8 cellular contexts compared by ENCODE assay signal in the genomic region with DNA sequence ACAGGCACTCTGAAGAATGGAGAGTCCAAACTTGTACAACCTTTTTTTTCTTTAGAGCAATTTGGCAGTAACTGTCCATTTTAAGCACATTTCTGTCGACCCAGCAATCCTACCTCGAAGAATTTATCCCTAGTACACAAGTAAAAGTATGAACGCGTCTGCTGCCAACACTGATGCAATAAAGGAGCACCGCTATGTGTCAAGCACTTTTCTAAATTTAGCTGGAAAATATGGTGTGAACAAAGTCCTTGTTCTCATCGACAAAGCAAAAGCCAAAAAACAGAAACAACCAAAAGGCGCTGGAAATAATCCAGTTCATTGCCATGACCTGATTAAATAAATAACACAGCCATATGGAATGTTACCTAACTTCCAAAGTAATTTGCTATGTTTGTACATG. TPM values are rescaled to one million over a fixed set of nuclear protein-coding genes. Genes with fewer than 3 reads are reported as not detected.
DNase-seq lines count a peak whose midpoint lies in the region; ATAC-seq and TF ChIP-seq lines count a peak whose summit lies in the region.

No MANE protein-coding gene starts in this region.

- no peaks in the 10 kb centered on the region for H3K9me2 ChIP-seq in HCT116 (ENCODE audit: insufficient read depth)

- peak overlapping the region; percentile 60 to 77 for H3K4me3 ChIP-seq in HCT116 (replicated peaks in 1 of 2; ENCODE audit: low read depth in 1 of 2, low read length in 2 of 2)
- H3K4me3 ChIP-seq in WERI-Rb-1 (ENCODE audit: low read depth, low read length) = peak overlapping the region; percentile 91
- peak overlapping the region; percentile 77 to 100 (median 90) for H3K4me3 ChIP-seq in heart right ventricle
- H3K4me3 ChIP-seq in smooth muscle cell = peak overlapping the region; percentile 95

- H3K4me1 ChIP-seq in HCT116 (ENCODE audit: control insufficient read depth in 1 of 2, insufficient read depth in 2 of 2, low read length in 2 of 2) (peaks cover 14 to 19% of the 10 kb centered on the region in 2 experiments), heart right ventricle (peaks cover 9 to 60% (median 45%) of the 10 kb centered on the region in 9 donors), smooth muscle cell (ENCODE audit: low read depth) (peaks cover 27% of the 10 kb centered on the region)

- H3K4me2 ChIP-seq in HCT116 (ENCODE audit: low read length) = peak overlapping the region; percentile 82
- peak overlapping the region; percentile 95 for H3K4me2 ChIP-seq in smooth muscle cell

- intact Hi-C loops in HCT116 (cut with micrococcal nuclease) (no loop called here), heart right ventricle (cut with DNase I) (loop anchor here in 1 of 10 donors (5.0 kb wide), 1 partner anchor 165 kb away; no protein-coding TSS in a partner anchor)

- WGBS in heart right ventricle, 2 donors = 14 to 15% methylated on average over 7 of the region's 7 CpGs
- WGBS in smooth muscle cell (ENCODE audit: low lambda C conversion rate) = 28% methylated on average over 7 of the region's 7 CpGs

- no TSS peak for BruUV-seq in HCT116 (replicated peaks; lab: Mats Ljungman, UMichigan)

- DNase-seq in HCT116 (ENCODE audit: low read depth, low spot score) (no peak), WERI-Rb-1 (no peak), heart right ventricle (peak in 1 of 2 donors; percentile 16), smooth muscle cell (lab: John Stamatoyannopoulos, UW; ENCODE audit: unreplicated experiment) (no peak), NCI-H510A (lab: John Stamatoyannopoulos, UW) (no peak), NCI-H526 (lab: John Stamatoyannopoulos, UW) (no peak)

- peak overlapping the region; percentile 96 for H3K9ac ChIP-seq in HCT116 (ENCODE audit: low read length)
- peak overlapping the region; percentile 99 for H3K9ac ChIP-seq in smooth muscle cell (ENCODE audit: low read depth)

- no peak for TF ChIP-seq POLR2A in HCT116 (IDR thresholded peaks at IDR 0.05; ENCODE audit: borderline replicate concordance, extremely low read depth, insufficient read depth, insufficient read length)

- H3K79me2 ChIP-seq in HCT116 (ENCODE audit: insufficient read depth, low read length) = peaks cover 92% of the 10 kb centered on the region
- H3K79me2 ChIP-seq in smooth muscle cell (ENCODE audit: low read depth) = peaks cover 83% of the 10 kb centered on the region

- no peak for ATAC-seq in HCT116
- peak in 3 of 8 donors; percentile 38 to 43 (median 41) for ATAC-seq in heart right ventricle
- ATAC-seq in HG03175 (IDR thresholded peaks at IDR 0.05; ENCODE audit: unreplicated experiment) = no peak
- ATAC-seq in HG03342 (IDR thresholded peaks at IDR 0.05; ENCODE audit: unreplicated experiment) = no peak

- no peak for TF ChIP-seq RAD21 in HCT116 (IDR thresholded peaks at IDR 0.05; ENCODE audit: low read depth)

- H3K27me3 ChIP-seq in HCT116 (ENCODE audit: insufficient read depth, low read length) = no peaks in the 10 kb centered on the region
- H3K27me3 ChIP-seq in WERI-Rb-1 (ENCODE audit: insufficient read depth, low read depth, severe bottlenecking) = no peaks in the 10 kb centered on the region
- no peaks in the 10 kb centered on the region for H3K27me3 ChIP-seq in heart right ventricle
- H3K27me3 ChIP-seq in smooth muscle cell (ENCODE audit: low read depth) = no peaks in the 10 kb centered on the region

- H3F3A ChIP-seq in smooth muscle cell (ENCODE audit: low read depth) = no peaks in the 10 kb centered on the region

- H4K20me1 ChIP-seq in HCT116 (ENCODE audit: insufficient read depth) = peaks cover 30% of the 10 kb centered on the region; the same call in 1 of the 2 replicates
- H4K20me1 ChIP-seq in smooth muscle cell (ENCODE audit: low read depth) = peaks cover 66% of the 10 kb centered on the region

- H3K27ac ChIP-seq in HCT116 (ENCODE audit: low read depth, low read length) (no peak overlapping the region), WERI-Rb-1 (no peak overlapping the region), heart right ventricle (peak overlapping the region in 8 of 10 donors; percentile 83 to 97 (median 93)), smooth muscle cell (ENCODE audit: low read depth) (peak overlapping the region; percentile 95)

- POLR2A ChIA-PET in HCT116 (lab: Charles Lee) = interaction anchor here (1.7 to 2.3 kb wide), 3 partner anchors 26 to 163 kb away, joined by 4 to 9 read pairs (median 7); partner anchors contain the start of genes ADNP and BCAS4

- H3K36me3 ChIP-seq in HCT116 (ENCODE audit: control insufficient read depth in 1 of 2, insufficient read depth in 2 of 2, low read length in 2 of 2) (peaks cover 8 to 28% of the 10 kb centered on the region in 2 experiments; a peak in 3 of 4 replicates), WERI-Rb-1 (peaks cover 38% of the 10 kb centered on the region), heart right ventricle (peaks cover 0 to 47% (median 14%) of the 10 kb centered on the region in 9 donors), smooth muscle cell (ENCODE audit: low read depth) (peaks cover 15% of the 10 kb centered on the region)

- RAD21 ChIA-PET in HCT116 (lab: Charles Lee; ENCODE audit: low non-redundant PET in 1 of 2, low total read pairs in 2 of 2, uncharacterized antibody in 2 of 2, unreplicated experiment in 2 of 2) = no interaction called here

- H2AFZ ChIP-seq in HCT116 (ENCODE audit: low read depth, low read length, poor library complexity, severe bottlenecking) (no peak overlapping the region), smooth muscle cell (ENCODE audit: low read depth) (no peak overlapping the region)

- H3K9me3 ChIP-seq in HCT116 (ENCODE audit: control insufficient read depth in 1 of 2, insufficient read depth in 1 of 2, low read depth in 1 of 2, low read length in 2 of 2) (no peaks in the 10 kb centered on the region), WERI-Rb-1 (ENCODE audit: severe bottlenecking) (no peaks in the 10 kb centered on the region), heart right ventricle (peaks cover 0 to 2% (median 0%) of the 10 kb centered on the region in 11 donors), smooth muscle cell (replicated peaks; ENCODE audit: low read depth) (no peaks in the 10 kb centered on the region)

- CTCF ChIA-PET in HCT116 (lab: Charles Lee) = interaction anchor here (1.9 kb wide), 1 partner anchor 30 kb away, joined by 6 read pairs; no protein-coding TSS in a partner anchor

- no peak for TF ChIP-seq CTCF in HCT116 (IDR thresholded peaks at IDR 0.05 in 2 of 3, conservative IDR thresholded peaks at IDR 0.05 in 1 of 3; ENCODE audit: borderline replicate concordance in 1 of 3, insufficient read depth in 1 of 3, low read depth in 2 of 3, low read length in 2 of 3)
- TF ChIP-seq CTCF in WERI-Rb-1 (IDR thresholded peaks at IDR 0.05; ENCODE audit: low read depth, low read length) = no peak
- no peak for TF ChIP-seq CTCF in heart right ventricle (IDR thresholded peaks at IDR 0.05)
- TF ChIP-seq CTCF in smooth muscle cell (IDR thresholded peaks at IDR 0.05; ENCODE audit: borderline replicate concordance, insufficient read depth, poor library complexity, severe bottlenecking) = no peak

TF ChIP-seq in HCT116, 20 proteins besides CTCF, POLR2A, EP300 and RAD21 (continues in another document):
- no peak for TF ChIP-seq JUND (IDR thresholded peaks at IDR 0.05)
- no peak for TF ChIP-seq SP1 (IDR thresholded peaks at IDR 0.05; ENCODE audit: low read depth)
- TF ChIP-seq, protein P1, sequence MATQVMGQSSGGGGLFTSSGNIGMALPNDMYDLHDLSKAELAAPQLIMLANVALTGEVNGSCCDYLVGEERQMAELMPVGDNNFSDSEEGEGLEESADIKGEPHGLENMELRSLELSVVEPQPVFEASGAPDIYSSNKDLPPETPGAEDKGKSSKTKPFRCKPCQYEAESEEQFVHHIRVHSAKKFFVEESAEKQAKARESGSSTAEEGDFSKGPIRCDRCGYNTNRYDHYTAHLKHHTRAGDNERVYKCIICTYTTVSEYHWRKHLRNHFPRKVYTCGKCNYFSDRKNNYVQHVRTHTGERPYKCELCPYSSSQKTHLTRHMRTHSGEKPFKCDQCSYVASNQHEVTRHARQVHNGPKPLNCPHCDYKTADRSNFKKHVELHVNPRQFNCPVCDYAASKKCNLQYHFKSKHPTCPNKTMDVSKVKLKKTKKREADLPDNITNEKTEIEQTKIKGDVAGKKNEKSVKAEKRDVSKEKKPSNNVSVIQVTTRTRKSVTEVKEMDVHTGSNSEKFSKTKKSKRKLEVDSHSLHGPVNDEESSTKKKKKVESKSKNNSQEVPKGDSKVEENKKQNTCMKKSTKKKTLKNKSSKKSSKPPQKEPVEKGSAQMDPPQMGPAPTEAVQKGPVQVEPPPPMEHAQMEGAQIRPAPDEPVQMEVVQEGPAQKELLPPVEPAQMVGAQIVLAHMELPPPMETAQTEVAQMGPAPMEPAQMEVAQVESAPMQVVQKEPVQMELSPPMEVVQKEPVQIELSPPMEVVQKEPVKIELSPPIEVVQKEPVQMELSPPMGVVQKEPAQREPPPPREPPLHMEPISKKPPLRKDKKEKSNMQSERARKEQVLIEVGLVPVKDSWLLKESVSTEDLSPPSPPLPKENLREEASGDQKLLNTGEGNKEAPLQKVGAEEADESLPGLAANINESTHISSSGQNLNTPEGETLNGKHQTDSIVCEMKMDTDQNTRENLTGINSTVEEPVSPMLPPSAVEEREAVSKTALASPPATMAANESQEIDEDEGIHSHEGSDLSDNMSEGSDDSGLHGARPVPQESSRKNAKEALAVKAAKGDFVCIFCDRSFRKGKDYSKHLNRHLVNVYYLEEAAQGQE (IDR thresholded peaks at IDR 0.05; ENCODE audit: low read depth) = no peak
- TF ChIP-seq EGR1 (IDR thresholded peaks at IDR 0.05; ENCODE audit: low read depth) = no peak
- no peak for TF ChIP-seq SRF (IDR thresholded peaks at IDR 0.05; ENCODE audit: low read depth)
- TF ChIP-seq EZH2phosphoT487 (IDR thresholded peaks at IDR 0.05; ENCODE audit: borderline replicate concordance) = no peak
- no peak for TF ChIP-seq YY1 (IDR thresholded peaks at IDR 0.05; ENCODE audit: extremely low read depth, insufficient replicate concordance, low read depth, low read length)
- no peak for TF ChIP-seq TCF7L2 (IDR thresholded peaks at IDR 0.05; ENCODE audit: borderline replicate concordance, extremely low read depth, insufficient read depth, insufficient read length)

RNA-seq across cellular contexts. Expression of gene DPM1, which starts 1.1 kb away (rescaled TPM):
- total RNA-seq in HCT116 (2021; ENCODE audit: unreplicated experiment) (65.5 TPM), heart right ventricle (10 to 100 TPM; 35.4 to 52.8 (median 49.9) TPM), smooth muscle cell (141 and 148 TPM in 2 replicates)
- polyA plus RNA-seq in HCT116 (2012) = 34.6 and 52.8 TPM in 2 replicates
- polyA plus RNA-seq in heart right ventricle (10 to 100 TPM; 29.4 to 44.6 TPM), smooth muscle cell (89.1 and 104 TPM in 2 replicates)

RNA-seq across cellular contexts. Expression of gene MOCS3, which starts 1.3 kb away (rescaled TPM):
- total RNA-seq in HCT116 (2021; ENCODE audit: unreplicated experiment) = 6.4 TPM
- polyA plus RNA-seq in HCT116 (2012) = 2.9 and 3.4 TPM in 2 replicates
- total RNA-seq in heart right ventricle = 1 to 10 TPM; 2.3 to 3.2 (median 2.6) TPM
- polyA plus RNA-seq in heart right ventricle = 1 to 10 TPM in 1 of 2 donors, under 1 TPM in 1; 0.95 to 1.7 TPM
- 3.7 and 5.2 TPM in 2 replicates for total RNA-seq in smooth muscle cell
- 3.2 and 3.7 TPM in 2 replicates for polyA plus RNA-seq in smooth muscle cell

RNA-seq across cellular contexts. Expression of gene ADNP, which starts 26.0 kb away (rescaled TPM):
- total RNA-seq in HCT116 (2021; ENCODE audit: unreplicated experiment) (85.9 TPM), heart right ventricle (10 to 100 TPM; 30.9 to 46.1 (median 38.6) TPM), smooth muscle cell (54.9 and 57.4 TPM in 2 replicates)
- 34.3 and 46.9 TPM in 2 replicates for polyA plus RNA-seq in HCT116 (2012)
- polyA plus RNA-seq in heart right ventricle (10 to 100 TPM; 14.6 to 27.8 TPM), smooth muscle cell (14.2 and 15.3 TPM in 2 replicates)

Comparison
In these comparisons a context has a peak if more than half of its experiments do, and no peak if none do; other contexts are left out.
1. H3K27ac ChIP-seq: peak in heart right ventricle (8 of 10) and smooth muscle cell (single experiment); none in HCT116 (single experiment) and WERI-Rb-1 (single experiment).
2. Peak in every context shown above with its lines, with median percentiles within 50 percentile points of each other: H3K4me3 ChIP-seq.